13 cellular contexts compared by ENCODE assay signal in genomic region chr3:41508063-41508696, GRCh38.
DNase-seq lines count a peak whose midpoint lies in the region; ATAC-seq and TF ChIP-seq lines count a peak whose summit lies in the region.
"Had no signal": no experiment of that assay in that cellular context is flagged by ENCODE, and none has a peak within 500 bp of the region (broad histone marks: within the 10 kb centered on the region; RNA-seq: fewer than 3 reads in every experiment).

No MANE protein-coding gene starts in this region.

- no peak overlapping the region for H3K27ac Mint-ChIP-seq in WTC11

- 94 to 96% methylated on average over 5 to 7 of the region's 7 CpGs for WGBS in thyroid gland, 2 donors

- intact Hi-C loops in thyroid gland (cut with DNase I), result no loop called here

- ATAC-seq in WTC11, result peak; percentile 83
- ATAC-seq: Right ventricle myocardium inferior had no signal

- no peaks in the 10 kb centered on the region for H3K27me3 ChIP-seq in thyroid gland

- CTCF ChIA-PET in WTC11 (lab: Charles Lee), result interaction anchor here (0.8 to 1.0 kb wide), 2 partner anchors 11 to 823 kb away, joined by 3 read pairs; no protein-coding TSS in a partner anchor

- no peaks in the 10 kb centered on the region for H3K9me3 ChIP-seq in thyroid gland

- no peaks in the 10 kb centered on the region for H3K36me3 ChIP-seq in thyroid gland

- DNase-seq in HK-2 (ENCODE audit: unreplicated experiment) (peak; percentile 27), WTC11 (ENCODE audit: low spot score) (peak; percentile 29), iPS DF 4.7 (ENCODE audit: extremely low read depth, low spot score) (peak; percentile 7), occipital lobe (lab: John Stamatoyannopoulos, UW) (no peak), NCI-H2196 (lab: John Stamatoyannopoulos, UW; ENCODE audit: unreplicated experiment) (no peak), thyroid gland (no peak)
- no peak for DNase-seq in stimulated activated CD4-positive, alpha-beta T cell treated with anti-CD3 and anti-CD28 coated beads, Interleukin-4, amount 100 ng/mL, for 1 hour
- DNase-seq: anterior cingulate cortex; foreskin fibroblast; NCI-H774; stimulated activated CD8-positive, alpha-beta memory T cell treated with anti-CD3 and anti-CD28 coated beads, Interleukin-4, amount 100 ng/mL, for 48 hours had no signal

- no peak overlapping the region for H3K4me3 ChIP-seq in thyroid gland (replicated peaks in 1 of 3)

- no peaks in the 10 kb centered on the region for H3K4me1 ChIP-seq in thyroid gland

- TF ChIP-seq CTCF in C4-2B (conservative IDR thresholded peaks at IDR 0.05) (peak; percentile 43), WTC11 (IDR thresholded peaks at IDR 0.05) (no peak), thyroid gland (IDR thresholded peaks at IDR 0.05) (no peak)

- 0 out of 2 replicates have a peak, but pooled peaks cover 3% of the 10 kb centered on the region for H3K4me1 Mint-ChIP-seq in WTC11

- H3K27me3 Mint-ChIP-seq in WTC11 (ENCODE audit: low read depth), result no peaks in the 10 kb centered on the region

- TF ChIP-seq POLR2A in thyroid gland (IDR thresholded peaks at IDR 0.05), result no peak

- no peak overlapping the region for H3K27ac ChIP-seq in C4-2B
- no peak overlapping the region for H3K27ac ChIP-seq in thyroid gland

- peaks cover 12% of the 10 kb centered on the region for H3K36me3 Mint-ChIP-seq in WTC11

- POLR2A ChIA-PET in WTC11 (lab: Charles Lee), result no interaction called here

- no peak overlapping the region for H3K4me3 Mint-ChIP-seq in WTC11

- H3K9me3 Mint-ChIP-seq in WTC11, result peaks cover 38% of the 10 kb centered on the region

TF ChIP-seq in WTC11, 78 proteins besides CTCF, POLR2A, EP300 and RAD21 (continues in another document):
- no peak for TF ChIP-seq PREB (CRISPR knock-in tag; IDR thresholded peaks at IDR 0.05; ENCODE audit: borderline replicate concordance)
- no peak for TF ChIP-seq ZNF671 (CRISPR knock-in tag; IDR thresholded peaks at IDR 0.05)
- no peak for TF ChIP-seq ZNF232 (CRISPR knock-in tag; IDR thresholded peaks at IDR 0.05)
- no peak for TF ChIP-seq OVOL2 (CRISPR knock-in tag; IDR thresholded peaks at IDR 0.05; ENCODE audit: borderline replicate concordance)
- TF ChIP-seq ATF3 (CRISPR knock-in tag; conservative IDR thresholded peaks at IDR 0.05), result no peak
- TF ChIP-seq SMAD4 (CRISPR knock-in tag; IDR thresholded peaks at IDR 0.05), result no peak
- no peak for TF ChIP-seq ZSCAN18 (CRISPR knock-in tag; IDR thresholded peaks at IDR 0.05)
- no peak for TF ChIP-seq ESRRA (CRISPR knock-in tag; IDR thresholded peaks at IDR 0.05; ENCODE audit: borderline replicate concordance)
- no peak for TF ChIP-seq GRHL2 (CRISPR knock-in tag; IDR thresholded peaks at IDR 0.05; ENCODE audit: insufficient replicate concordance, severe bottlenecking)
- TF ChIP-seq FOXP1 (CRISPR knock-in tag; IDR thresholded peaks at IDR 0.05; ENCODE audit: borderline replicate concordance), result no peak
- TF ChIP-seq E2F5 (CRISPR knock-in tag; IDR thresholded peaks at IDR 0.05), result no peak
- no peak for TF ChIP-seq ZNF423 (CRISPR knock-in tag; IDR thresholded peaks at IDR 0.05)
- no peak for TF ChIP-seq USF1 (CRISPR knock-in tag; IDR thresholded peaks at IDR 0.05)
- no peak for TF ChIP-seq PRDM15 (CRISPR knock-in tag; IDR thresholded peaks at IDR 0.05)
- TF ChIP-seq TEAD1 (CRISPR knock-in tag; IDR thresholded peaks at IDR 0.05), result no peak
- TF ChIP-seq NFE2L1 (CRISPR knock-in tag; IDR thresholded peaks at IDR 0.05), result no peak
- no peak for TF ChIP-seq E2F1 (CRISPR knock-in tag; IDR thresholded peaks at IDR 0.05)

Comparison
In these comparisons a context has a peak if more than half of its experiments do, and no peak if none do; other contexts are left out.
1. DNase-seq: peak in HK-2 (single experiment), WTC11 (single experiment) and iPS DF 4.7 (single experiment); none in occipital lobe (single experiment), NCI-H2196 (single experiment), thyroid gland (0 of 2) and stimulated activated CD4-positive, alpha-beta T cell treated with anti-CD3 and anti-CD28 coated beads, Interleukin-4, amount 100 ng/mL, for 1 hour (single experiment).